18 cellular contexts compared by ENCODE assay signal in genomic region chr6:162817196-162817595, GRCh38.
DNase-seq lines count a peak whose midpoint lies in the region; ATAC-seq and TF ChIP-seq lines count a peak whose summit lies in the region.
"Had no signal": no experiment of that assay in that cellular context is flagged by ENCODE, and none has a peak within 500 bp of the region (broad histone marks: within the 10 kb centered on the region; RNA-seq: fewer than 3 reads in every experiment).

No MANE protein-coding gene starts in this region.

- intact Hi-C loops in cardiac septum (cut with DNase I) (no loop called here), left ventricle myocardium inferior (cut with micrococcal nuclease) (no loop called here)

- H3K79me1 ChIP-seq in mesenchymal stem cell (replicated peaks; ENCODE audit: low read length, poor library complexity, severe bottlenecking), result no peaks in the 10 kb centered on the region

- DNase-seq in AG08395 (ENCODE audit: low spot score), result peak; percentile 11
- no peak for DNase-seq in mesenchymal stem cell
- DNase-seq in cardiac septum (ENCODE audit: low spot score), result no peak
- DNase-seq in left ventricle myocardium inferior, result no peak
- no peak for DNase-seq in COLO668 (lab: John Stamatoyannopoulos, UW; ENCODE audit: unreplicated experiment)
- DNase-seq: 8988T; BE2C; CD4-positive, alpha-beta memory T cell; COR-L47; DMS153; DMS79 treated with DMSO at 0.1 percent for 48 hours; EL had no signal

- no peak overlapping the region for H3K9ac ChIP-seq in mesenchymal stem cell (ENCODE audit: low read length)
- H3K9ac ChIP-seq: KMS-11 had no signal

- 89% methylated on average over 6 of the region's 6 CpGs for WGBS in mesenchymal stem cell

- no peak overlapping the region for H2BK15ac ChIP-seq in mesenchymal stem cell (ENCODE audit: low read depth, poor library complexity, severe bottlenecking)

- H3K23ac ChIP-seq in mesenchymal stem cell (ENCODE audit: low read length in 2 of 2), result no peak overlapping the region

- H2BK5ac ChIP-seq in mesenchymal stem cell (ENCODE audit: low read depth, low read length, poor library complexity, severe bottlenecking), result no peak overlapping the region

- H2BK12ac ChIP-seq in mesenchymal stem cell (ENCODE audit: low read length in 2 of 2), result no peak overlapping the region

- H3K4me2 ChIP-seq in mesenchymal stem cell (ENCODE audit: low read length, poor library complexity, severe bottlenecking), result no peak overlapping the region
- H3K4me2 ChIP-seq: KMS-11 had no signal

- H3K4me3 ChIP-seq in mesenchymal stem cell (ENCODE audit: insufficient read depth in 1 of 2, low read depth in 1 of 2, low read length in 2 of 2) (no peak overlapping the region), left ventricle myocardium inferior (no peak overlapping the region)
- H3K4me3 ChIP-seq: HAP-1 had no signal

- no peak overlapping the region for H3K18ac ChIP-seq in mesenchymal stem cell (ENCODE audit: low read depth in 1 of 2, low read length in 2 of 2)

- no peak overlapping the region for H2AFZ ChIP-seq in mesenchymal stem cell (ENCODE audit: low read depth, low read length)

- H3K36me3 ChIP-seq in mesenchymal stem cell (ENCODE audit: control insufficient read depth in 1 of 2, insufficient read depth in 2 of 2, low read depth in 1 of 2, low read length in 2 of 2), result no peaks in the 10 kb centered on the region
- H3K36me3 ChIP-seq in left ventricle myocardium inferior, result no peaks in the 10 kb centered on the region
- H3K36me3 ChIP-seq: BE2C, HAP-1 had no signal

- no peak overlapping the region for H4K8ac ChIP-seq in mesenchymal stem cell (ENCODE audit: low read length)

- no peaks in the 10 kb centered on the region for H3K9me3 ChIP-seq in mesenchymal stem cell (ENCODE audit: control insufficient read depth, low read length)
- no peaks in the 10 kb centered on the region for H3K9me3 ChIP-seq in left ventricle myocardium inferior (replicated peaks)
- H3K9me3 ChIP-seq: BE2C, HAP-1 had no signal

- peak overlapping the region; percentile 50 for H4K91ac ChIP-seq in mesenchymal stem cell (ENCODE audit: low read length)

- peak; percentile 65 for ATAC-seq in GM18867 (IDR thresholded peaks at IDR 0.05; ENCODE audit: unreplicated experiment)
- ATAC-seq in HG03432 (IDR thresholded peaks at IDR 0.05; ENCODE audit: unreplicated experiment), result peak; percentile 64
- no peak for ATAC-seq in GM19395 (IDR thresholded peaks at IDR 0.05; ENCODE audit: unreplicated experiment)

- H3K27me3 ChIP-seq in mesenchymal stem cell (ENCODE audit: control insufficient read depth in 1 of 2, insufficient read depth in 1 of 2, low read length in 2 of 2) (no peaks in the 10 kb centered on the region), left ventricle myocardium inferior (ENCODE audit: low read depth) (no peaks in the 10 kb centered on the region)
- H3K27me3 ChIP-seq: BE2C had no signal

- no peak overlapping the region for H3K14ac ChIP-seq in mesenchymal stem cell (ENCODE audit: low read length in 2 of 2)

- no peak overlapping the region for H3K4ac ChIP-seq in mesenchymal stem cell (ENCODE audit: low read depth in 1 of 2, low read length in 2 of 2)

- H3K27ac ChIP-seq in mesenchymal stem cell (ENCODE audit: low read length, poor library complexity, severe bottlenecking) (no peak overlapping the region), left ventricle myocardium inferior (replicated peaks) (no peak overlapping the region)
- H3K27ac ChIP-seq: C4-2B, KMS-11 had no signal

- no peak overlapping the region for H2AK5ac ChIP-seq in mesenchymal stem cell (ENCODE audit: low read length, severe bottlenecking)

- H3K4me1 ChIP-seq in mesenchymal stem cell (ENCODE audit: control insufficient read depth, insufficient read depth, low read depth, low read length) (no peaks in the 10 kb centered on the region), left ventricle myocardium inferior (no peaks in the 10 kb centered on the region)
- H3K4me1 ChIP-seq: HAP-1 had no signal

- no peak for TF ChIP-seq CTCF in left ventricle myocardium inferior (IDR thresholded peaks at IDR 0.05; ENCODE audit: borderline replicate concordance)

- H2BK120ac ChIP-seq in mesenchymal stem cell (ENCODE audit: low read depth, low read length), result no peak overlapping the region
